8 cellular contexts compared by ENCODE assay signal in the genomic region with DNA sequence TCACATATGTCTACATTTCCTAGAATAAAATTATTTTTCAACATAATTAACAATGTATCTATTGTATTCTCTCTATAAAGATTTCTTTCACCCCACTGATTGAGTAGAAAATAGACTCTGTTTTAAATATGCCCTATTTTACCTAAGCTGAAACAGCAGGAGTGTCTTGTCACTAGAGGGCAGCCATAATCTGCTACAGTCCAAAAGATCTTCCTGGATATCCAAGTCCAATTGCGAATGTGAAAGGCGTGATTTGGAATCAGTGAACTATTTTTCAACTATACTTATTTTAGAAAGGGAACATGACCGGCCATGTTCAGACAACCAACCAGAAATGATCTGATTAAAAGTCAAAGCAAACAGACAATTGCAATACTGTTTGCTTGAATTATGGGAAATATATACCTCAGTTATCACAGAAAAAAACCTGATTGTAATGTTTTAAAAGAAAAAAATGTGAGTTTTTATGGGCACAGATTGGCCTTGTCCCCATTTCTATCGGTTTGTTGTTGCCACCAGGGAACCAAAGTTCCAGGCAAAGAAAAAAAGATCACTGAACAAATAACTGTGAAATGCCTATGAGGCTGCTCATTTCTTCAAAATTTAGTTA.
DNase-seq lines count a peak whose midpoint lies in the region; ATAC-seq and TF ChIP-seq lines count a peak whose summit lies in the region.

No MANE protein-coding gene starts in this region.

- TF ChIP-seq POLR2A in stomach (IDR thresholded peaks at IDR 0.05): no peak

- no peaks in the 10 kb centered on the region for H3K36me3 ChIP-seq in stomach

- DNase-seq in AG10803 (ENCODE audit: low read depth) (peak; percentile 62), HT1080 (ENCODE audit: low read depth) (peak; percentile 54), SHP77 (lab: John Stamatoyannopoulos, UW) (peak; percentile 45 to 66), glomerular visceral epithelial cell (ENCODE audit: extremely low spot score) (peak; percentile 71), stomach (no peak)
- DNase-seq in activated naive CD4-positive, alpha-beta T cell treated with anti-CD3 and anti-CD28 coated beads, Interleukin-2, amount 50 U/mL, for 72 hours (ENCODE audit: low spot score in 2 of 2): no peak

- peaks cover 0 to 6% (median 0%) of the 10 kb centered on the region in 4 donors for H3K4me1 ChIP-seq in stomach

- no peak overlapping the region for H3K27ac Mint-ChIP-seq in activated naive CD4-positive, alpha-beta T cell treated with anti-CD3 and anti-CD28 coated beads, Interleukin-2, amount 50 U/mL, for 72 hours

- TF ChIP-seq EP300 in stomach (IDR thresholded peaks at IDR 0.05): no peak

- H3K36me3 Mint-ChIP-seq in activated naive CD4-positive, alpha-beta T cell treated with anti-CD3 and anti-CD28 coated beads, Interleukin-2, amount 50 U/mL, for 72 hours: no peaks in the 10 kb centered on the region

- intact Hi-C loops in stomach (cut with DNase I; ENCODE audit: low total_unique reads): no loop called here

- H3K27ac ChIP-seq in stomach: no peak overlapping the region

- ATAC-seq in HG03280 (IDR thresholded peaks at IDR 0.05; ENCODE audit: unreplicated experiment) (no peak), GM21723 (IDR thresholded peaks at IDR 0.05; ENCODE audit: unreplicated experiment) (no peak)
- no peak for ATAC-seq in activated naive CD4-positive, alpha-beta T cell treated with anti-CD3 and anti-CD28 coated beads, Interleukin-2, amount 50 U/mL, for 72 hours

- H3K9me3 ChIP-seq in stomach: no peaks in the 10 kb centered on the region

- no peak overlapping the region for H3K4me3 ChIP-seq in AG10803 (ENCODE audit: low read length)
- no peak overlapping the region for H3K4me3 ChIP-seq in stomach

- no peaks in the 10 kb centered on the region for H3K27me3 ChIP-seq in stomach

- WGBS in stomach, 5 donors: 12 to 18% (median 14%) methylated on average over 4 of the region's 4 CpGs

- no peaks in the 10 kb centered on the region for H3K9me3 Mint-ChIP-seq in activated naive CD4-positive, alpha-beta T cell treated with anti-CD3 and anti-CD28 coated beads, Interleukin-2, amount 50 U/mL, for 72 hours

- TF ChIP-seq CTCF in AG10803 (conservative IDR thresholded peaks at IDR 0.05; ENCODE audit: low read length) (peak; percentile 71), stomach (IDR thresholded peaks at IDR 0.05) (peak in 4 of 7 experiments; percentile 26 to 41 (median 38))

Comparison
In these comparisons a context has a peak if more than half of its experiments do, and no peak if none do; other contexts are left out.
1. DNase-seq: peak in AG10803 (single experiment), HT1080 (single experiment), SHP77 (2 of 2) and glomerular visceral epithelial cell (single experiment); none in stomach (single experiment) and activated naive CD4-positive, alpha-beta T cell treated with anti-CD3 and anti-CD28 coated beads, Interleukin-2, amount 50 U/mL, for 72 hours (0 of 2).